ENCODE assay signal across 17 cellular contexts in the genomic region with DNA sequence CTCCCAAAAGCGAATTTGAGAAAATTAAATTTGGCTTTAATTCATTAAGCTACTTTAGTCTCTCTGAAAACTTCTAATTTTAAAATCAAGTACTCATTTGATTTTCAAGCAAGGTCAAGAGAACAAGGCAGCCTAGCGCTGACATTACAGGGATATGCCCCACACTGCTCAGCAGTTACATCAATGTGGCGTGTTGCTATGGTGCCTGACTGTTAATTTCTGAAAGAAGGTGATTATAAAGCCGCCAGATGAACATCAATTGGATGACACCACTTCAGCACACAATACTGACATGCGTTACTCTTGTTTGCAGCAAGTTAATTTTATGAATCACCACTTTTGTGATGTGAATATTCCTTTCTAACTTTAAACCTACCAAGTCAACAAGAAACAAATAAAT.
DNase-seq lines count a peak whose midpoint lies in the region; ATAC-seq and TF ChIP-seq lines count a peak whose summit lies in the region.
"Had no signal": no experiment of that assay in that cellular context is flagged by ENCODE, and none has a peak within 500 bp of the region (broad histone marks: within the 10 kb centered on the region; RNA-seq: fewer than 3 reads in every experiment).

No MANE protein-coding gene starts in this region.

- no peak for TF ChIP-seq CTCF in CD14-positive monocyte (IDR thresholded peaks at IDR 0.05)

- intact Hi-C loops in activated naive CD4-positive, alpha-beta T cell treated with anti-CD3 and anti-CD28 coated beads for 36 hours (cut with micrococcal nuclease), result no loop called here
- intact Hi-C loops in CD14-positive monocyte (cut with micrococcal nuclease), result no loop called here
- intact Hi-C loops in posterior cingulate gyrus (cut with DNase I), result no loop called here

- H3K4me3 Mint-ChIP-seq in activated naive CD4-positive, alpha-beta T cell treated with anti-CD3 and anti-CD28 coated beads for 36 hours, result no peak overlapping the region
- H3K4me3 Mint-ChIP-seq in activated naive CD4-positive, alpha-beta T cell treated with anti-CD3 and anti-CD28 coated beads, Interleukin-2, amount 10 ng/mL, durations not matched to agents 7 days and 5 days, result no peak overlapping the region
- peak overlapping the region; percentile 90 to 96 for H3K4me3 Mint-ChIP-seq in activated T-cell treated with anti-CD3 and anti-CD28 coated beads, Interleukin-2, amount 50 U/mL, for 72 hours
- no peak overlapping the region for H3K4me3 Mint-ChIP-seq in CD14-positive monocyte

- DNase-seq in activated naive CD4-positive, alpha-beta T cell treated with anti-CD3 and anti-CD28 coated beads for 36 hours, result peak; percentile 77
- no peak for DNase-seq in activated naive CD4-positive, alpha-beta T cell treated with anti-CD3 and anti-CD28 coated beads, Interleukin-2, amount 10 ng/mL, durations not matched to agents 7 days and 5 days
- peak; percentile 2 for DNase-seq in NCI-H1105 (lab: John Stamatoyannopoulos, UW)
- peak; percentile 33 to 56 for DNase-seq in activated T-cell treated with anti-CD3 and anti-CD28 coated beads, Interleukin-2, amount 50 U/mL, for 72 hours
- peak; percentile 9 for DNase-seq in stimulated activated CD8-positive, alpha-beta memory T cell treated with anti-CD3 and anti-CD28 coated beads, Interleukin-12 subunit alpha, Interleukin-12 subunit beta, amount 100 ng/mL, for 1 hour (ENCODE audit: low read depth)
- no peak for DNase-seq in CD14-positive monocyte (ENCODE audit: low spot score)
- DNase-seq in posterior cingulate gyrus, result no peak
- DNase-seq: adrenal gland, AML-193, KG1, left ventricle myocardium superior, mucosa of descending colon, NCI-H446 treated with DMSO at 0.1 percent for 48 hours, SHP77 treated with DMSO at 0.1 percent for 48 hours, sigmoid colon, transverse colon had no signal

- peaks cover 8% of the 10 kb centered on the region for H3K36me3 Mint-ChIP-seq in activated naive CD4-positive, alpha-beta T cell treated with anti-CD3 and anti-CD28 coated beads for 36 hours (ENCODE audit: low read depth)
- peaks cover 29% of the 10 kb centered on the region for H3K36me3 Mint-ChIP-seq in activated naive CD4-positive, alpha-beta T cell treated with anti-CD3 and anti-CD28 coated beads, Interleukin-2, amount 10 ng/mL, durations not matched to agents 7 days and 5 days
- H3K36me3 Mint-ChIP-seq in activated T-cell treated with anti-CD3 and anti-CD28 coated beads, Interleukin-2, amount 50 U/mL, for 72 hours (ENCODE audit: insufficient read depth in 2 of 2), result peaks cover 0 to 4% of the 10 kb centered on the region in 2 donors
- H3K36me3 Mint-ChIP-seq in CD14-positive monocyte, result peaks cover 27 to 41% of the 10 kb centered on the region in 2 donors

- no peaks in the 10 kb centered on the region for H3K27me3 Mint-ChIP-seq in activated naive CD4-positive, alpha-beta T cell treated with anti-CD3 and anti-CD28 coated beads for 36 hours (ENCODE audit: low read depth)
- peaks cover 7% of the 10 kb centered on the region for H3K27me3 Mint-ChIP-seq in activated naive CD4-positive, alpha-beta T cell treated with anti-CD3 and anti-CD28 coated beads, Interleukin-2, amount 10 ng/mL, durations not matched to agents 7 days and 5 days
- H3K27me3 Mint-ChIP-seq in activated T-cell treated with anti-CD3 and anti-CD28 coated beads, Interleukin-2, amount 50 U/mL, for 72 hours (ENCODE audit: low read depth), result no peaks in the 10 kb centered on the region
- no peaks in the 10 kb centered on the region for H3K27me3 Mint-ChIP-seq in CD14-positive monocyte (ENCODE audit: low read depth in 3 of 3)

- H3K4me1 Mint-ChIP-seq in activated naive CD4-positive, alpha-beta T cell treated with anti-CD3 and anti-CD28 coated beads for 36 hours (ENCODE audit: low read depth), result peaks cover 83% of the 10 kb centered on the region
- H3K4me1 Mint-ChIP-seq in activated naive CD4-positive, alpha-beta T cell treated with anti-CD3 and anti-CD28 coated beads, Interleukin-2, amount 10 ng/mL, durations not matched to agents 7 days and 5 days, result peaks cover 50% of the 10 kb centered on the region
- H3K4me1 Mint-ChIP-seq in activated T-cell treated with anti-CD3 and anti-CD28 coated beads, Interleukin-2, amount 50 U/mL, for 72 hours (ENCODE audit: low read depth), result peaks cover 98% of the 10 kb centered on the region
- peaks cover 9% of the 10 kb centered on the region for H3K4me1 Mint-ChIP-seq in CD14-positive monocyte

- no peaks in the 10 kb centered on the region for H3K9me3 Mint-ChIP-seq in activated naive CD4-positive, alpha-beta T cell treated with anti-CD3 and anti-CD28 coated beads for 36 hours
- no peaks in the 10 kb centered on the region for H3K9me3 Mint-ChIP-seq in activated naive CD4-positive, alpha-beta T cell treated with anti-CD3 and anti-CD28 coated beads, Interleukin-2, amount 10 ng/mL, durations not matched to agents 7 days and 5 days
- no peaks in the 10 kb centered on the region for H3K9me3 Mint-ChIP-seq in activated T-cell treated with anti-CD3 and anti-CD28 coated beads, Interleukin-2, amount 50 U/mL, for 72 hours
- H3K9me3 Mint-ChIP-seq in CD14-positive monocyte, result no peaks in the 10 kb centered on the region

- CTCF ChIA-PET in activated naive CD4-positive, alpha-beta T cell treated with anti-CD3 and anti-CD28 coated beads for 36 hours (lab: Charles Lee), result no interaction called here
- CTCF ChIA-PET in activated naive CD4-positive, alpha-beta T cell treated with anti-CD3 and anti-CD28 coated beads, Interleukin-2, amount 10 ng/mL, durations not matched to agents 7 days and 5 days (lab: Charles Lee), result interaction anchor here (0.6 kb wide), 1 partner anchor 294 kb away, joined by 3 read pairs; no protein-coding TSS in a partner anchor

- peak; percentile 74 to 77 for ATAC-seq in activated T-cell treated with anti-CD3 and anti-CD28 coated beads, Interleukin-2, amount 50 U/mL, for 72 hours (replicated peaks in 1 of 2)
- no peak for ATAC-seq in HG02571 (IDR thresholded peaks at IDR 0.05; ENCODE audit: unreplicated experiment)
- ATAC-seq: left ventricle myocardium superior, mucosa of descending colon had no signal

- peak overlapping the region; percentile 94 for H3K27ac Mint-ChIP-seq in activated naive CD4-positive, alpha-beta T cell treated with anti-CD3 and anti-CD28 coated beads for 36 hours
- H3K27ac Mint-ChIP-seq in activated naive CD4-positive, alpha-beta T cell treated with anti-CD3 and anti-CD28 coated beads, Interleukin-2, amount 10 ng/mL, durations not matched to agents 7 days and 5 days, result no peak overlapping the region
- H3K27ac Mint-ChIP-seq in activated T-cell treated with anti-CD3 and anti-CD28 coated beads, Interleukin-2, amount 50 U/mL, for 72 hours, result peak overlapping the region; percentile 70
- no peak overlapping the region for H3K27ac Mint-ChIP-seq in CD14-positive monocyte

Comparison
In these comparisons a context has a peak if more than half of its experiments do, and no peak if none do; other contexts are left out.
1. DNase-seq: peak in activated naive CD4-positive, alpha-beta T cell treated with anti-CD3 and anti-CD28 coated beads for 36 hours (single experiment), NCI-H1105 (single experiment), activated T-cell treated with anti-CD3 and anti-CD28 coated beads, Interleukin-2, amount 50 U/mL, for 72 hours (2 of 2) and stimulated activated CD8-positive, alpha-beta memory T cell treated with anti-CD3 and anti-CD28 coated beads, Interleukin-12 subunit alpha, Interleukin-12 subunit beta, amount 100 ng/mL, for 1 hour (single experiment); none in activated naive CD4-positive, alpha-beta T cell treated with anti-CD3 and anti-CD28 coated beads, Interleukin-2, amount 10 ng/mL, durations not matched to agents 7 days and 5 days (single experiment), CD14-positive monocyte (single experiment) and posterior cingulate gyrus (0 of 10).
2. H3K27ac Mint-ChIP-seq: peak in activated naive CD4-positive, alpha-beta T cell treated with anti-CD3 and anti-CD28 coated beads for 36 hours (single experiment) and activated T-cell treated with anti-CD3 and anti-CD28 coated beads, Interleukin-2, amount 50 U/mL, for 72 hours (single experiment); none in activated naive CD4-positive, alpha-beta T cell treated with anti-CD3 and anti-CD28 coated beads, Interleukin-2, amount 10 ng/mL, durations not matched to agents 7 days and 5 days (single experiment) and CD14-positive monocyte (0 of 7).
3. H3K4me3 Mint-ChIP-seq: peak in activated T-cell treated with anti-CD3 and anti-CD28 coated beads, Interleukin-2, amount 50 U/mL, for 72 hours (2 of 2); none in activated naive CD4-positive, alpha-beta T cell treated with anti-CD3 and anti-CD28 coated beads for 36 hours (single experiment), activated naive CD4-positive, alpha-beta T cell treated with anti-CD3 and anti-CD28 coated beads, Interleukin-2, amount 10 ng/mL, durations not matched to agents 7 days and 5 days (single experiment) and CD14-positive monocyte (0 of 2).